ENCODE assay signal across 8 cellular contexts in the genomic region with DNA sequence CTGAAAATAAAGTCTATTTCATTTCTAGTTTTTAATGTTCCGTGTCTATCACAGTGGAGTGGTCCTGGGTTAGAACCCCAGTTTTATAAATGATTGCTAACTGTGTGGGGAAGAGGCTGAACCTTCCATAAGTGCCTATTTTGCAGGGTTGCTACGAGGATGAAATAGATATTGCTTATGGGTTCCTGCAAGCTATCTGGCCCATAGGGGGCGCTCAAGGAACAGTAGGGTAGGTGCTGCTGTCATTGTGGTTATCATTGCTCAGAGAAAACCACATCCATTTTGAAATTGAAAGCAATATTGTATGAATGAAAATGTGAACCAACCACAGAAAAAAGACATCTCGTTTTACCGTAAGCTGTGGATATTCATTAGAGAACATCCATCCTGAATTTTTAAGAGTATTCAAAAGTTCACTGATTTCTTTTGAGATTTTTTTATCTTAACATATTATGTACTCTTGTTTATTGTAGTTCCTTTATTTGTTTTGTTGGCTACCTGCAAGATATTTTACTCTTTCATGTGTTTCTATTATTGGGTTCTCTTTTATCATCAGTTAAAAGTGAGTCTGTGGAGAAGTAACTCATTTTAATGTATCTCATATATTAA.
DNase-seq lines count a peak whose midpoint lies in the region; ATAC-seq, FAIRE-seq and TF ChIP-seq lines count a peak whose summit lies in the region.

No MANE protein-coding gene starts in this region.

- ATAC-seq in HG02943 (IDR thresholded peaks at IDR 0.05; ENCODE audit: low read depth, unreplicated experiment), result peak; percentile 89

- peak; percentile 80 for DNase-seq in A172 (ENCODE audit: low spot score)
- DNase-seq in GM18507 (ENCODE audit: extremely low spot score, insufficient read length, low read depth), result peak; percentile 50
- DNase-seq in NCI-H1694 treated with DMSO at 0.1 percent for 48 hours (lab: John Stamatoyannopoulos, UW), result peak; percentile 25
- peak; percentile 35 for DNase-seq in T-helper 22 cell (ENCODE audit: low read depth)
- peak; percentile 73 for DNase-seq in astrocyte of the cerebellum (ENCODE audit: low read depth)
- DNase-seq in iPS-NIHi11 (ENCODE audit: low spot score), result peak; percentile 53
- DNase-seq in stimulated activated CD4-positive, alpha-beta T cell treated with anti-CD3 and anti-CD28 coated beads, Interleukin-15, amount 100 ng/mL, for 48 hours (ENCODE audit: low read depth in 2 of 2), result peak; percentile 78 to 82

- FAIRE-seq in GM18507 (lab: Jason Lieb, UNC), result peak; percentile 89

- H3K4me3 ChIP-seq in astrocyte of the cerebellum (ENCODE audit: low read depth, low read length), result no peak overlapping the region

- TF ChIP-seq CTCF in astrocyte of the cerebellum (IDR thresholded peaks at IDR 0.05; ENCODE audit: low read depth, low read length, missing control alignments), result peak; percentile 87

- in situ Hi-C loops in astrocyte of the cerebellum (cut with HindIII; ENCODE audit: low sequenced_read_pairs), result no loop called here

Comparison
In these comparisons a context has a peak if more than half of its experiments do, and no peak if none do; other contexts are left out.
1. DNase-seq: peak in every context shown above with its lines; median percentile 80 in A172; 80 in stimulated activated CD4-positive, alpha-beta T cell treated with anti-CD3 and anti-CD28 coated beads, Interleukin-15, amount 100 ng/mL, for 48 hours; 73 in astrocyte of the cerebellum; 53 in iPS-NIHi11; 50 in GM18507; 35 in T-helper 22 cell; 25 in NCI-H1694 treated with DMSO at 0.1 percent for 48 hours.